21 cellular contexts compared by ENCODE assay signal in the genomic region with DNA sequence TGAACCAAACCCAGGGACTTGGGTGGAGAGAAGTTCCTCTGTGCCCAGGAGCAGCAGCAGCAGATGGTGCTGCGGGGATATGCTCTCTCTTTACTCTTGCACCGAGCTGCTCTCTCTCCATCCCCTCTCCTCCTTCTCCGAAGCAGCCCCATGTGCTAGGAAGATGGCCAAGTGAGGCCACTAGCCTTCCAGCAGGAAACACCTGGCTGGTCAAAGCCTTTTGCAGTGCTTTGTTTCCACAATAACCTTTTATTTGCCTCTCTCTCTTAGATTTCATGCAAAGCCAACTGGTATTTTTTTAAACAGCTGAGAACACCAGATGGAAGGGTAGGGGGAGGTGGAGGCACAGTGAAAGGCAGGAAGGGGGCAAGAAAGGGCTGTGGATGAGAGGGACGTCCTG.
DNase-seq lines count a peak whose midpoint lies in the region; ATAC-seq and TF ChIP-seq lines count a peak whose summit lies in the region.
"Had no signal": no experiment of that assay in that cellular context is flagged by ENCODE, and none has a peak within 500 bp of the region (broad histone marks: within the 10 kb centered on the region; RNA-seq: fewer than 3 reads in every experiment).

No MANE protein-coding gene starts in this region.

- H3K27ac Mint-ChIP-seq in brain: peak overlapping the region; percentile 78 to 99 (median 96)
- H3K27ac Mint-ChIP-seq: activated CD4-positive, alpha-beta memory T cell treated with anti-CD3 and anti-CD28 coated beads, Interleukin-2, amount 10 ng/mL, durations not matched to agents 7 days and 5 days; activated naive CD8-positive, alpha-beta T cell treated with anti-CD3 and anti-CD28 coated beads for 36 hours; activated T-helper 2 cell treated with anti-CD3 and anti-CD28 coated beads, Interferon-gamma antibody, Interleukin-2, Interleukin-4, amounts not matched to agents 10 μg/mL and 5 μg/mL and 100 μg/mL, durations not matched to agents 14 hours and 24 hours and 36 hours; nephron progenitor cell had no signal

- no peak overlapping the region for H3K9ac ChIP-seq in BLaER1
- H3K9ac ChIP-seq: KMS-11 had no signal

- peaks cover 21% of the 10 kb centered on the region for H3K9me3 ChIP-seq in BLaER1
- H3K9me3 ChIP-seq: esophagus muscularis mucosa had no signal

- H3K4me2 ChIP-seq in BLaER1: peak overlapping the region; percentile 56
- H3K4me2 ChIP-seq: KMS-11 had no signal

- peak overlapping the region in 4 of 5 experiments; percentile 8 to 66 (median 60) for H3K4me3 Mint-ChIP-seq in brain
- H3K4me3 Mint-ChIP-seq: activated CD4-positive, alpha-beta memory T cell treated with anti-CD3 and anti-CD28 coated beads, Interleukin-2, amount 10 ng/mL, durations not matched to agents 7 days and 5 days; activated naive CD8-positive, alpha-beta T cell treated with anti-CD3 and anti-CD28 coated beads for 36 hours; nephron progenitor cell had no signal

- DNase-seq in NCI-H1092 treated with DMSO at 0.1 percent for 48 hours (lab: John Stamatoyannopoulos, UW): peak; percentile 92
- peak; percentile 46 for DNase-seq in islet precursor cell
- DNase-seq in T-helper 2 cell: no peak
- no peak for DNase-seq in AML-193 (lab: John Stamatoyannopoulos, UW)
- DNase-seq: activated CD4-positive, alpha-beta memory T cell treated with anti-CD3 and anti-CD28 coated beads, Interleukin-2, amount 10 ng/mL, durations not matched to agents 7 days and 5 days; activated CD4-positive, CD25-positive, alpha-beta regulatory T cell treated with anti-CD3 and anti-CD28 coated beads, Interleukin-2, amount 50 U/mL, for 72 hours; activated naive CD8-positive, alpha-beta T cell treated with anti-CD3 and anti-CD28 coated beads for 36 hours; effector CD8-positive, alpha-beta T cell; foreskin melanocyte; GF-D8; nephron progenitor cell; stimulated activated CD4-positive, alpha-beta T cell treated with anti-CD3 and anti-CD28 coated beads, Interleukin-4, amount 100 ng/mL, for 4 hours; stimulated activated naive CD4-positive, alpha-beta T cell had no signal

- peaks cover 7% of the 10 kb centered on the region for H3K27me3 Mint-ChIP-seq in brain

- H3K27ac ChIP-seq in BLaER1: 0 out of 2 replicates have a peak overlapping the region, but pooled peaks have one; percentile 14
- H3K27ac ChIP-seq: C4-2B, esophagus muscularis mucosa, KMS-11 had no signal

- no peak for TF ChIP-seq CTCF in brain (conservative IDR thresholded peaks at IDR 0.05)

- peaks cover 0 to 5% (median 0%) of the 10 kb centered on the region in 5 experiments for H3K9me3 Mint-ChIP-seq in brain
- H3K9me3 Mint-ChIP-seq: activated T-helper 2 cell treated with anti-CD3 and anti-CD28 coated beads, Interferon-gamma antibody, Interleukin-2, Interleukin-4, amounts not matched to agents 10 μg/mL and 5 μg/mL and 100 μg/mL, durations not matched to agents 14 hours and 24 hours and 36 hours had no signal

- no peaks in the 10 kb centered on the region for H3K27me3 ChIP-seq in BLaER1

- H4K20me1 ChIP-seq in BLaER1: no peaks in the 10 kb centered on the region

- H3K4me1 ChIP-seq in BLaER1: peaks cover 15% of the 10 kb centered on the region

- H3K4me1 Mint-ChIP-seq in brain: peaks cover 56% of the 10 kb centered on the region

- ATAC-seq in HG03025 (IDR thresholded peaks at IDR 0.05; ENCODE audit: low FRiP score, unreplicated experiment): no peak
- ATAC-seq: sciatic nerve had no signal

- H3K36me3 ChIP-seq in BLaER1: no peaks in the 10 kb centered on the region
- H3K36me3 ChIP-seq: esophagus muscularis mucosa had no signal

- no peaks in the 10 kb centered on the region for H3K36me3 Mint-ChIP-seq in brain
- H3K36me3 Mint-ChIP-seq: activated naive CD8-positive, alpha-beta T cell treated with anti-CD3 and anti-CD28 coated beads for 36 hours had no signal

- H3K4me3 ChIP-seq in BLaER1: no peak overlapping the region
- H3K4me3 ChIP-seq: esophagus muscularis mucosa had no signal

Comparison
In these comparisons a context has a peak if more than half of its experiments do, and no peak if none do; other contexts are left out.
1. DNase-seq: peak in NCI-H1092 treated with DMSO at 0.1 percent for 48 hours (single experiment) and islet precursor cell (single experiment); none in T-helper 2 cell (0 of 5) and AML-193 (0 of 2).